In genomic region chr16:29107299-29107698, GRCh38 we compare ENCODE assay signal across 17 cellular contexts.
DNase-seq lines count a peak whose midpoint lies in the region; FAIRE-seq and TF ChIP-seq lines count a peak whose summit lies in the region.
"Had no signal": no experiment of that assay in that cellular context is flagged by ENCODE, and none has a peak within 500 bp of the region (broad histone marks: within the 10 kb centered on the region; RNA-seq: fewer than 3 reads in every experiment).

No MANE protein-coding gene starts in this region.

- no peak for TF ChIP-seq EP300 in stomach (IDR thresholded peaks at IDR 0.05)

- TF ChIP-seq CTCF in kidney (IDR thresholded peaks at IDR 0.05; ENCODE audit: borderline replicate concordance, extremely low read depth, insufficient read depth): no peak
- no peak for TF ChIP-seq CTCF in stomach (IDR thresholded peaks at IDR 0.05)

- H3K4me3 Mint-ChIP-seq in activated naive CD4-positive, alpha-beta T cell treated with anti-CD3 and anti-CD28 coated beads, Interleukin-2, amount 10 ng/mL, durations not matched to agents 7 days and 5 days: no peak overlapping the region
- H3K4me3 Mint-ChIP-seq in CD8-positive, alpha-beta memory T cell: no peak overlapping the region
- no peak overlapping the region for H3K4me3 Mint-ChIP-seq in activated CD4-positive, alpha-beta memory T cell treated with anti-CD3 and anti-CD28 coated beads, Interleukin-2, amount 10 ng/mL, durations not matched to agents 7 days and 5 days
- H3K4me3 Mint-ChIP-seq: activated CD4-positive, alpha-beta memory T cell treated with anti-CD3 and anti-CD28 coated beads for 36 hours; stimulated activated naive CD8-positive, alpha-beta T cell treated with anti-CD3 and anti-CD28 coated beads, Interleukin-15, amount 100 ng/mL, for 72 hours had no signal

- H3K4me1 Mint-ChIP-seq in activated naive CD4-positive, alpha-beta T cell treated with anti-CD3 and anti-CD28 coated beads, Interleukin-2, amount 10 ng/mL, durations not matched to agents 7 days and 5 days: peaks cover 6% of the 10 kb centered on the region
- H3K4me1 Mint-ChIP-seq in CD8-positive, alpha-beta memory T cell: peaks cover 15 to 21% (median 19%) of the 10 kb centered on the region in 3 donors
- peaks cover 20% of the 10 kb centered on the region for H3K4me1 Mint-ChIP-seq in activated CD4-positive, alpha-beta memory T cell treated with anti-CD3 and anti-CD28 coated beads, Interleukin-2, amount 10 ng/mL, durations not matched to agents 7 days and 5 days

- no peaks in the 10 kb centered on the region for H3K27me3 Mint-ChIP-seq in activated naive CD4-positive, alpha-beta T cell treated with anti-CD3 and anti-CD28 coated beads, Interleukin-2, amount 10 ng/mL, durations not matched to agents 7 days and 5 days
- H3K27me3 Mint-ChIP-seq in CD8-positive, alpha-beta memory T cell: no peaks in the 10 kb centered on the region
- H3K27me3 Mint-ChIP-seq in activated CD4-positive, alpha-beta memory T cell treated with anti-CD3 and anti-CD28 coated beads, Interleukin-2, amount 10 ng/mL, durations not matched to agents 7 days and 5 days: no peaks in the 10 kb centered on the region
- H3K27me3 Mint-ChIP-seq: activated CD4-positive, alpha-beta memory T cell treated with anti-CD3 and anti-CD28 coated beads for 36 hours; stimulated activated naive CD8-positive, alpha-beta T cell treated with anti-CD3 and anti-CD28 coated beads, Interleukin-15, amount 100 ng/mL, for 72 hours had no signal

- no peaks in the 10 kb centered on the region for H3K36me3 Mint-ChIP-seq in activated naive CD4-positive, alpha-beta T cell treated with anti-CD3 and anti-CD28 coated beads, Interleukin-2, amount 10 ng/mL, durations not matched to agents 7 days and 5 days
- H3K36me3 Mint-ChIP-seq in CD8-positive, alpha-beta memory T cell: peaks cover 5 to 59% (median 10%) of the 10 kb centered on the region in 3 donors
- H3K36me3 Mint-ChIP-seq in activated CD4-positive, alpha-beta memory T cell treated with anti-CD3 and anti-CD28 coated beads, Interleukin-2, amount 10 ng/mL, durations not matched to agents 7 days and 5 days (ENCODE audit: low read depth): peaks cover 20% of the 10 kb centered on the region

- CTCF ChIA-PET in activated naive CD4-positive, alpha-beta T cell treated with anti-CD3 and anti-CD28 coated beads, Interleukin-2, amount 10 ng/mL, durations not matched to agents 7 days and 5 days (lab: Charles Lee): no interaction called here
- CTCF ChIA-PET in CD8-positive, alpha-beta memory T cell (lab: Charles Lee): no interaction called here
- CTCF ChIA-PET in activated CD4-positive, alpha-beta memory T cell treated with anti-CD3 and anti-CD28 coated beads, Interleukin-2, amount 10 ng/mL, durations not matched to agents 7 days and 5 days (lab: Charles Lee): no interaction called here

- no peaks in the 10 kb centered on the region for H3K36me3 ChIP-seq in NT2/D1 (ENCODE audit: insufficient read depth, insufficient read length, low read length)
- no peaks in the 10 kb centered on the region for H3K36me3 ChIP-seq in kidney (ENCODE audit: control insufficient read depth in 1 of 2, insufficient read depth in 2 of 2, low read length in 2 of 2)
- peaks cover 0 to 34% (median 20%) of the 10 kb centered on the region in 4 donors for H3K36me3 ChIP-seq in stomach
- no peaks in the 10 kb centered on the region for H3K36me3 ChIP-seq in CD8-positive, alpha-beta memory T cell (ENCODE audit: insufficient read depth, low read length)
- H3K36me3 ChIP-seq: vagina had no signal

- H3K9me3 ChIP-seq in NT2/D1 (ENCODE audit: insufficient read depth, low read length) (no peaks in the 10 kb centered on the region), kidney (ENCODE audit: control insufficient read depth in 1 of 2, low read length in 2 of 2) (no peaks in the 10 kb centered on the region), stomach (no peaks in the 10 kb centered on the region)
- H3K9me3 ChIP-seq in CD8-positive, alpha-beta memory T cell (ENCODE audit: low read length): no peaks in the 10 kb centered on the region
- H3K9me3 ChIP-seq: vagina had no signal

- H3K4me3 ChIP-seq in NT2/D1 (ENCODE audit: insufficient read length, low read depth): peak overlapping the region; percentile 22
- peak overlapping the region in 1 of 2 donors; percentile 43 for H3K4me3 ChIP-seq in kidney (ENCODE audit: low read length in 2 of 2)
- no peak overlapping the region for H3K4me3 ChIP-seq in stomach
- H3K4me3 ChIP-seq in CD8-positive, alpha-beta memory T cell (ENCODE audit: low read length): no peak overlapping the region
- H3K4me3 ChIP-seq: vagina had no signal

- H3K27ac ChIP-seq in kidney (ENCODE audit: low read depth in 2 of 2, low read length in 2 of 2): no peak overlapping the region
- H3K27ac ChIP-seq in stomach: no peak overlapping the region
- no peak overlapping the region for H3K27ac ChIP-seq in CD8-positive, alpha-beta memory T cell (ENCODE audit: low read depth, low read length)
- H3K27ac ChIP-seq: HL-60, vagina had no signal

- H3K27me3 ChIP-seq in NT2/D1 (ENCODE audit: insufficient read depth, insufficient read length) (peaks cover 4% of the 10 kb centered on the region), stomach (no peaks in the 10 kb centered on the region)
- H3K27me3 ChIP-seq in CD8-positive, alpha-beta memory T cell (ENCODE audit: insufficient read depth, low read length, poor library complexity, severe bottlenecking): no peaks in the 10 kb centered on the region
- H3K27me3 ChIP-seq: vagina had no signal

- H3K4me1 ChIP-seq in NT2/D1 (ENCODE audit: insufficient read depth, insufficient read length): peaks cover 6% of the 10 kb centered on the region
- no peaks in the 10 kb centered on the region for H3K4me1 ChIP-seq in kidney (ENCODE audit: control insufficient read depth in 1 of 2, insufficient read depth in 1 of 2, low read depth in 1 of 2, low read length in 2 of 2)
- peaks cover 0 to 6% (median 2%) of the 10 kb centered on the region in 4 donors for H3K4me1 ChIP-seq in stomach
- peaks cover 5% of the 10 kb centered on the region for H3K4me1 ChIP-seq in CD8-positive, alpha-beta memory T cell (ENCODE audit: insufficient read depth, low read length)
- H3K4me1 ChIP-seq: vagina had no signal

- DNase-seq in activated naive CD4-positive, alpha-beta T cell treated with anti-CD3 and anti-CD28 coated beads, Interleukin-2, amount 10 ng/mL, durations not matched to agents 7 days and 5 days: no peak
- no peak for DNase-seq in activated naive CD4-positive, alpha-beta T cell treated with Interleukin-2 at 50 U/mL for 16 hours
- DNase-seq in NT2/D1 (ENCODE audit: low read depth, low spot score) (no peak), kidney (peak; percentile 76), stomach (peak; percentile 49), SHP77 treated with DMSO at 0.1 percent for 48 hours (lab: John Stamatoyannopoulos, UW) (no peak)
- no peak for DNase-seq in CD8-positive, alpha-beta memory T cell
- no peak for DNase-seq in activated CD4-positive, alpha-beta memory T cell treated with anti-CD3 and anti-CD28 coated beads, Interleukin-2, amount 10 ng/mL, durations not matched to agents 7 days and 5 days
- DNase-seq: activated CD4-positive, alpha-beta memory T cell treated with anti-CD3 and anti-CD28 coated beads for 36 hours; COR-L47; Karpas-422; stimulated activated naive CD8-positive, alpha-beta T cell treated with anti-CD3 and anti-CD28 coated beads, Interleukin-15, amount 100 ng/mL, for 72 hours had no signal

- POLR2A ChIA-PET in CD8-positive, alpha-beta memory T cell (lab: Charles Lee): no interaction called here
- POLR2A ChIA-PET in activated CD4-positive, alpha-beta memory T cell treated with anti-CD3 and anti-CD28 coated beads, Interleukin-2, amount 10 ng/mL, durations not matched to agents 7 days and 5 days (lab: Charles Lee): no interaction called here

- FAIRE-seq in kidney (lab: Jason Lieb, UNC): no peak
- FAIRE-seq: frontal cortex, GM18507, keratinocyte had no signal

- no peak for TF ChIP-seq POLR2A in stomach (IDR thresholded peaks at IDR 0.05)

- intact Hi-C loops in kidney (cut with DNase I) (no loop called here), stomach (cut with DNase I; ENCODE audit: low total_unique reads) (no loop called here)

- H3K9ac ChIP-seq in NT2/D1 (ENCODE audit: insufficient read length, low read depth) (peak overlapping the region; percentile 58), kidney (ENCODE audit: low read length in 2 of 2) (no peak overlapping the region)

- 26 to 62% (median 36%) methylated on average over 12 to 21 of the region's 21 CpGs for WGBS in stomach, 5 donors

- H3K27ac Mint-ChIP-seq in activated naive CD4-positive, alpha-beta T cell treated with anti-CD3 and anti-CD28 coated beads, Interleukin-2, amount 10 ng/mL, durations not matched to agents 7 days and 5 days: peak overlapping the region; percentile 71
- no peak overlapping the region for H3K27ac Mint-ChIP-seq in CD8-positive, alpha-beta memory T cell
- H3K27ac Mint-ChIP-seq in activated CD4-positive, alpha-beta memory T cell treated with anti-CD3 and anti-CD28 coated beads, Interleukin-2, amount 10 ng/mL, durations not matched to agents 7 days and 5 days: no peak overlapping the region
- H3K27ac Mint-ChIP-seq: activated CD4-positive, alpha-beta memory T cell treated with anti-CD3 and anti-CD28 coated beads for 36 hours; stimulated activated naive CD8-positive, alpha-beta T cell treated with anti-CD3 and anti-CD28 coated beads, Interleukin-15, amount 100 ng/mL, for 72 hours had no signal

- no peaks in the 10 kb centered on the region for H3K9me3 Mint-ChIP-seq in activated naive CD4-positive, alpha-beta T cell treated with anti-CD3 and anti-CD28 coated beads, Interleukin-2, amount 10 ng/mL, durations not matched to agents 7 days and 5 days
- no peaks in the 10 kb centered on the region for H3K9me3 Mint-ChIP-seq in CD8-positive, alpha-beta memory T cell
- no peaks in the 10 kb centered on the region for H3K9me3 Mint-ChIP-seq in activated CD4-positive, alpha-beta memory T cell treated with anti-CD3 and anti-CD28 coated beads, Interleukin-2, amount 10 ng/mL, durations not matched to agents 7 days and 5 days
- H3K9me3 Mint-ChIP-seq: activated CD4-positive, alpha-beta memory T cell treated with anti-CD3 and anti-CD28 coated beads for 36 hours; stimulated activated naive CD8-positive, alpha-beta T cell treated with anti-CD3 and anti-CD28 coated beads, Interleukin-15, amount 100 ng/mL, for 72 hours had no signal

Comparison
In these comparisons a context has a peak if more than half of its experiments do, and no peak if none do; other contexts are left out.
1. DNase-seq: peak in kidney (single experiment) and stomach (single experiment); none in activated naive CD4-positive, alpha-beta T cell treated with anti-CD3 and anti-CD28 coated beads, Interleukin-2, amount 10 ng/mL, durations not matched to agents 7 days and 5 days (single experiment), activated naive CD4-positive, alpha-beta T cell treated with Interleukin-2 at 50 U/mL for 16 hours (single experiment), NT2/D1 (single experiment), SHP77 treated with DMSO at 0.1 percent for 48 hours (single experiment), CD8-positive, alpha-beta memory T cell (0 of 5) and activated CD4-positive, alpha-beta memory T cell treated with anti-CD3 and anti-CD28 coated beads, Interleukin-2, amount 10 ng/mL, durations not matched to agents 7 days and 5 days (single experiment).